Comparison of ENCODE assay signal across 17 cellular contexts in genomic region chr11:31375866-31376265, GRCh38. TPM values are rescaled to one million over a fixed set of nuclear protein-coding genes. Genes with fewer than 3 reads are reported as not detected.
DNase-seq lines count a peak whose midpoint lies in the region; ATAC-seq, FAIRE-seq and TF ChIP-seq lines count a peak whose summit lies in the region.
"Had no signal": no experiment of that assay in that cellular context is flagged by ENCODE, and none has a peak within 500 bp of the region (broad histone marks: within the 10 kb centered on the region; RNA-seq: fewer than 3 reads in every experiment).

No MANE protein-coding gene starts in this region.

- TF ChIP-seq POLR2A in GM12878 (IDR thresholded peaks at IDR 0.05; ENCODE audit: low read depth, low read length), result no peak

- no TSS peak for BruUV-seq in GM12878 (replicated peaks; lab: Mats Ljungman, UMichigan)
- no TSS peak for BruUV-seq in Calu3 (replicated peaks; lab: Mats Ljungman, UMichigan)

- peaks cover 41% of the 10 kb centered on the region for H3K4me1 Mint-ChIP-seq in activated naive CD4-positive, alpha-beta T cell treated with anti-CD3 and anti-CD28 coated beads, Interleukin-2, amount 50 U/mL, for 24 hours
- H3K4me1 Mint-ChIP-seq in Calu3 (ENCODE audit: low read depth, unreplicated experiment), result no peaks in the 10 kb centered on the region

- peaks cover 20% of the 10 kb centered on the region for H3K36me3 Mint-ChIP-seq in activated naive CD4-positive, alpha-beta T cell treated with anti-CD3 and anti-CD28 coated beads, Interleukin-2, amount 50 U/mL, for 24 hours
- H3K36me3 Mint-ChIP-seq in Calu3 (ENCODE audit: insufficient read depth, unreplicated experiment), result no peaks in the 10 kb centered on the region

- H3K36me3 ChIP-seq in Loucy (ENCODE audit: insufficient read depth, low read length) (no peaks in the 10 kb centered on the region), GM12878 (ENCODE audit: control insufficient read depth in 2 of 2, insufficient read depth in 2 of 2, low read length in 1 of 2) (no peaks in the 10 kb centered on the region)
- H3K36me3 ChIP-seq: HAP-1 had no signal

- H3K4me3 Mint-ChIP-seq in activated naive CD4-positive, alpha-beta T cell treated with anti-CD3 and anti-CD28 coated beads, Interleukin-2, amount 50 U/mL, for 24 hours, result peak overlapping the region; percentile 64
- no peak overlapping the region for H3K4me3 Mint-ChIP-seq in Calu3 (ENCODE audit: low read depth, unreplicated experiment)

- H2AFZ ChIP-seq in Loucy (ENCODE audit: low read length) (no peak overlapping the region), GM12878 (ENCODE audit: control insufficient read depth, low read depth, low read length) (no peak overlapping the region)

- RAD21 ChIA-PET in GM12878 (lab: Charles Lee; ENCODE audit: unreplicated experiment), result no interaction called here

- no peak for FAIRE-seq in GM12878 (lab: Jason Lieb, UNC)
- FAIRE-seq: H1 had no signal

- no peak for TF ChIP-seq RAD21 in GM12878 (IDR thresholded peaks at IDR 0.05; ENCODE audit: insufficient read depth, low read depth, low read length)

- POLR2A ChIA-PET in GM12878 (lab: Charles Lee), result no interaction called here

- H3K4me2 ChIP-seq in Loucy (ENCODE audit: low read depth, low read length, poor library complexity, severe bottlenecking) (peak overlapping the region; percentile 62), GM12878 (ENCODE audit: control insufficient read depth, insufficient read depth) (no peak overlapping the region)
- H3K4me2 ChIP-seq: BLaER1 had no signal

- H3F3A ChIP-seq in Loucy (ENCODE audit: low read depth), result no peaks in the 10 kb centered on the region

- H3K27me3 ChIP-seq in Loucy (ENCODE audit: insufficient read depth, low read length, poor library complexity, severe bottlenecking), result no peaks in the 10 kb centered on the region
- no peaks in the 10 kb centered on the region for H3K27me3 ChIP-seq in GM12878 (replicated peaks in 1 of 2; ENCODE audit: control insufficient read depth in 2 of 2, insufficient read depth in 2 of 2, low read length in 1 of 2)
- H3K27me3 ChIP-seq: BLaER1 had no signal

- in situ Hi-C loops in GM12878 (cut with MboI), result no loop called here

- intact Hi-C loops in GM12878 (cut with micrococcal nuclease; ENCODE audit: unreplicated experiment), result no loop called here
- intact Hi-C loops in Calu3 (cut with micrococcal nuclease; ENCODE audit: unreplicated experiment), result no loop called here

- no peak for TF ChIP-seq CTCF in Loucy (conservative IDR thresholded peaks at IDR 0.05; ENCODE audit: low read length)
- no peak for TF ChIP-seq CTCF in GM12878 (IDR thresholded peaks at IDR 0.05 in 2 of 3, conservative IDR thresholded peaks at IDR 0.05 in 1 of 3; ENCODE audit: control insufficient read depth in 2 of 3, extremely low read depth in 1 of 3, insufficient read depth in 1 of 3, low read depth in 3 of 3, low read length in 3 of 3)
- TF ChIP-seq CTCF in Calu3 (IDR thresholded peaks at IDR 0.05; ENCODE audit: unreplicated experiment), result no peak

- CTCF ChIA-PET in GM12878 (lab: Yijun Ruan, JAX), result no interaction called here
- CTCF ChIA-PET in Calu3 (lab: Charles Lee), result no interaction called here

- no peak for TF ChIP-seq EP300 in GM12878 (IDR thresholded peaks at IDR 0.05; ENCODE audit: borderline replicate concordance in 1 of 2, control insufficient read depth in 1 of 2, low read depth in 2 of 2, low read length in 2 of 2)

- SMC1A ChIA-PET in GM12878 (lab: Charles Lee; ENCODE audit: uncharacterized antibody, unreplicated experiment), result no interaction called here

- WGBS in GM12878 (ENCODE audit: insufficient coverage, insufficient replicate concordance, low lambda C conversion rate, missing lambda C conversion rate), result 100% methylated on average over 5 of the region's 5 CpGs

- H3K27me3 Mint-ChIP-seq in activated naive CD4-positive, alpha-beta T cell treated with anti-CD3 and anti-CD28 coated beads, Interleukin-2, amount 50 U/mL, for 24 hours, result no peaks in the 10 kb centered on the region
- no peaks in the 10 kb centered on the region for H3K27me3 Mint-ChIP-seq in Calu3 (ENCODE audit: unreplicated experiment)
- H3K27me3 Mint-ChIP-seq: CD8-positive, alpha-beta memory T cell had no signal

- DNase-seq in activated CD4-positive, alpha-beta T cell treated with anti-CD3 and anti-CD28 coated beads for 48 hours, result peak; percentile 15
- DNase-seq in activated CD4-positive, alpha-beta T cell treated with anti-CD3 and anti-CD28 coated beads, Interleukin-2, amount 50 U/mL, for 1 hour, result no peak
- DNase-seq in activated naive CD4-positive, alpha-beta T cell treated with Interleukin-2 at 50 U/mL for 16 hours, result no peak
- DNase-seq in GM12878 (ENCODE audit: low read depth, low spot score) (no peak), Calu3 (no peak)
- DNase-seq: 8988T; AML-193; Caco-2; CD8-positive, alpha-beta memory T cell; DMS53; GF-D8 had no signal

- H3K9me2 ChIP-seq in Loucy (replicated peaks; ENCODE audit: low read depth, low read length), result no peaks in the 10 kb centered on the region

- H3K27ac Mint-ChIP-seq in activated naive CD4-positive, alpha-beta T cell treated with anti-CD3 and anti-CD28 coated beads, Interleukin-2, amount 50 U/mL, for 24 hours, result no peak overlapping the region
- H3K27ac Mint-ChIP-seq in Calu3 (ENCODE audit: unreplicated experiment), result no peak overlapping the region

- H3K27ac ChIP-seq in GM12878 (ENCODE audit: control insufficient read depth, insufficient read depth), result no peak overlapping the region
- H3K27ac ChIP-seq: BLaER1 had no signal

- H3K79me2 ChIP-seq in Loucy (ENCODE audit: insufficient read depth, low read length) (peaks cover 7% of the 10 kb centered on the region), GM12878 (ENCODE audit: control insufficient read depth, insufficient read depth, low read length) (no peaks in the 10 kb centered on the region; the same call in none of the 2 replicates)

- H3K9me3 Mint-ChIP-seq in activated naive CD4-positive, alpha-beta T cell treated with anti-CD3 and anti-CD28 coated beads, Interleukin-2, amount 50 U/mL, for 24 hours, result no peaks in the 10 kb centered on the region
- no peaks in the 10 kb centered on the region for H3K9me3 Mint-ChIP-seq in Calu3 (ENCODE audit: low read depth, unreplicated experiment)
- H3K9me3 Mint-ChIP-seq: CD8-positive, alpha-beta memory T cell had no signal

- H4K20me1 ChIP-seq in Loucy (ENCODE audit: insufficient read depth, low read length, poor library complexity, severe bottlenecking) (peaks cover 5% of the 10 kb centered on the region), GM12878 (ENCODE audit: control insufficient read depth, insufficient read depth) (no peaks in the 10 kb centered on the region)
- H4K20me1 ChIP-seq: BLaER1 had no signal

- H3K9ac ChIP-seq in Loucy (ENCODE audit: low read depth, low read length, poor library complexity, severe bottlenecking), result no peak overlapping the region
- H3K9ac ChIP-seq in GM12878 (ENCODE audit: control insufficient read depth, insufficient read depth, low read length), result no peak overlapping the region
- H3K9ac ChIP-seq: BLaER1 had no signal

- H3K9me3 ChIP-seq in Loucy (ENCODE audit: insufficient read depth, low read depth, low read length) (no peaks in the 10 kb centered on the region), GM12878 (replicated peaks; ENCODE audit: control insufficient read depth, insufficient read depth, low read length) (no peaks in the 10 kb centered on the region)
- H3K9me3 ChIP-seq: BLaER1, Caco-2, HAP-1 had no signal

- peaks cover 25% of the 10 kb centered on the region for H3K4me1 ChIP-seq in Loucy (ENCODE audit: insufficient read depth, low read length, poor library complexity, severe bottlenecking)
- H3K4me1 ChIP-seq in GM12878 (ENCODE audit: control insufficient read depth, insufficient read depth, low read length), result no peaks in the 10 kb centered on the region
- H3K4me1 ChIP-seq: Caco-2, HAP-1 had no signal

- H3K4me3 ChIP-seq in Loucy (ENCODE audit: low read length, poor library complexity, severe bottlenecking) (no peak overlapping the region), GM12878 (0 out of 2 replicates have a peak overlapping the region, but pooled peaks have one; percentile 0)
- H3K4me3 ChIP-seq: BLaER1, HAP-1 had no signal

- ATAC-seq in GM12878, result no peak

RNA-seq across cellular contexts. Expression of gene DNAJC24, which starts 6.2 kb away (rescaled TPM):
- 44.6 and 52.9 TPM in 2 replicates for total RNA-seq in GM12878 (2013; cell fraction: nucleolus; rRNA removed)
- 12.1 and 14.9 TPM in 2 replicates for total RNA-seq in GM12878 (2014; rRNA removed)
- total RNA-seq in GM12878 (2014; rRNA removed; fragmentation: Illumina TruSeq; extraction: Trizol), result 20.4 and 25.1 TPM in 2 replicates
- 13.3 and 16.3 TPM in 2 replicates for total RNA-seq in GM12878 (2021)
- 11.6 TPM for polyA plus RNA-seq in GM12878 (2011; ENCODE audit: low read depth)
- 25.4 and 54.4 TPM in 2 replicates for polyA plus RNA-seq in GM12878 (2011; rRNA removed)
- 7.5 and 8.3 TPM in 2 replicates for polyA plus RNA-seq in GM12878 (2011; cell fraction: cytosol; rRNA removed)
- polyA plus RNA-seq in GM12878 (2011; cell fraction: nucleus; rRNA removed), result 19.3 and 21.5 TPM in 2 replicates
- 8.2 and 8.5 TPM in 2 replicates for polyA plus RNA-seq in GM12878 (2012)
- polyA plus RNA-seq in GM12878 (2014; fragmentation: Illumina TruSeq; extraction: Trizol), result 18.6 and 19.4 TPM in 2 replicates
- polyA plus RNA-seq in GM12878 (2014; fragmentation: Nextera tagmentation; extraction: Ambion mirVana), result 10 to 100 TPM; 10.0 to 11.1 TPM
- polyA plus RNA-seq in GM12878 (2014; rRNA removed), result 11.4 and 12.5 TPM in 2 replicates
- polyA plus RNA-seq in GM12878 (2016; fragmentation: Nextera tagmentation; extraction: Ambion mirVana), result 10 to 100 TPM; 13.5 to 14.1 TPM
- polyA minus RNA-seq in GM12878 (2011; rRNA and poly(A)+ RNA removed), result 10.3 and 12.4 TPM in 2 replicates
- polyA minus RNA-seq in GM12878 (2011; cell fraction: cytosol; rRNA and poly(A)+ RNA removed), result 5.9 and 6.1 TPM in 2 replicates
- polyA minus RNA-seq in GM12878 (2011; cell fraction: nucleus; rRNA and poly(A)+ RNA removed), result 19.1 and 30.9 TPM in 2 replicates
- 14.9 and 17.9 TPM in 2 replicates for total RNA-seq in Calu3 (2022)

RNA-seq across cellular contexts. Expression of gene DCDC1, which starts 6.3 kb away (rescaled TPM):
- 0.15 and 0.54 TPM in 2 replicates for total RNA-seq in GM12878 (2013; cell fraction: nucleolus; rRNA removed)
- total RNA-seq in GM12878 (2014; rRNA removed), result not detected in 2 replicates
- total RNA-seq in GM12878 (2014; rRNA removed; fragmentation: Illumina TruSeq; extraction: Trizol), result not detected in 2 replicates
- total RNA-seq in GM12878 (2021), result not detected in 2 replicates
- not detected for polyA plus RNA-seq in GM12878 (2011; ENCODE audit: low read depth)
- 0.01 TPM in 1 of 2 replicates, not detected in the other for polyA plus RNA-seq in GM12878 (2011; rRNA removed)
- polyA plus RNA-seq in GM12878 (2011; cell fraction: cytosol; rRNA removed), result not detected in 2 replicates
- polyA plus RNA-seq in GM12878 (2011; cell fraction: nucleus; rRNA removed), result 0.03 TPM in 1 of 2 replicates, not detected in the other
- not detected in 2 replicates for polyA plus RNA-seq in GM12878 (2012)
- polyA plus RNA-seq in GM12878 (2014; fragmentation: Illumina TruSeq; extraction: Trizol), result not detected in 2 replicates
- polyA plus RNA-seq in GM12878 (2014; fragmentation: Nextera tagmentation; extraction: Ambion mirVana), result not detected
- polyA plus RNA-seq in GM12878 (2014; rRNA removed), result not detected in 2 replicates
- polyA plus RNA-seq in GM12878 (2016; fragmentation: Nextera tagmentation; extraction: Ambion mirVana), result not detected
- 0.15 TPM in 1 of 2 replicates, not detected in the other for polyA minus RNA-seq in GM12878 (2011; rRNA and poly(A)+ RNA removed)
- polyA minus RNA-seq in GM12878 (2011; cell fraction: cytosol; rRNA and poly(A)+ RNA removed), result not detected in 2 replicates
- 0.19 TPM in 1 of 2 replicates, not detected in the other for polyA minus RNA-seq in GM12878 (2011; cell fraction: nucleus; rRNA and poly(A)+ RNA removed)
- 0.68 TPM in 1 of 2 replicates, not detected in the other for total RNA-seq in Calu3 (2022)
- total RNA-seq: Caco-2, HT1080 had no signal
- polyA plus RNA-seq: CD8-positive, alpha-beta memory T cell had no signal
